In the genomic region with DNA sequence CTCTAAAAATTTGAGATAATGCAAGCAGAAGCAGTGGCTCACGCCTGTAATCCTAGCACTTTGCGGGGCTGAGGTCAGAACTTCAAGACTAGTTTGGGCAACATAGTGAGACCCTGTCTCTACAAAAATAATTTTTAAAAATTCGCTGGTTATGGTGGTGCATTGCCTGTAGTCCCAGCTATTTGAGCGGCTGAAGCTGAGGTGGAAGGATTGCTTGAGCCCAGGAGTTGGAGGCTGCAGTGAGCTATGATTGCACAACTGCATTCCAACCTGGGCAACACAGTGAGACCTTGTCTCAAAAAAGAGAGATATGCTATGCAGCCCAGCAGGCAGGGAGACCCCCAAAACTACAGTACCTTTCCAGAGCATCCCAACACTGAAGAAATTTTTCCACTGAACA, we compare ENCODE assay signal across 11 cellular contexts. TPM values are rescaled to one million over a fixed set of nuclear protein-coding genes. Genes with fewer than 3 reads are reported as not detected.
DNase-seq lines count a peak whose midpoint lies in the region; ATAC-seq and TF ChIP-seq lines count a peak whose summit lies in the region.
"Had no signal": no experiment of that assay in that cellular context is flagged by ENCODE, and none has a peak within 500 bp of the region (broad histone marks: within the 10 kb centered on the region; RNA-seq: fewer than 3 reads in every experiment).

No MANE protein-coding gene starts in this region.

- DNase-seq in activated naive CD4-positive, alpha-beta T cell (lab: John Stamatoyannopoulos, UW): no peak
- DNase-seq in activated B cell treated with CpG ODN at 0.5 μM for 24 hours (no peak), thoracic aorta (ENCODE audit: low spot score) (no peak), superior temporal gyrus (ENCODE audit: extremely low spot score) (no peak), SKM-1 treated with dmso at 0.1 percent for 144 hours (lab: John Stamatoyannopoulos, UW; ENCODE audit: unreplicated experiment) (no peak), NCI-H2107 treated with DMSO at 0.1 percent for 48 hours (lab: John Stamatoyannopoulos, UW; ENCODE audit: unreplicated experiment) (no peak)
- DNase-seq: aorta, COR-L47, Right ventricle myocardium superior had no signal

- H3K9ac ChIP-seq in iPS-15b (ENCODE audit: low read depth, low read length): no peak overlapping the region

- peak overlapping the region; percentile 95 for H3K4me3 Mint-ChIP-seq in activated naive CD4-positive, alpha-beta T cell treated with anti-CD3 and anti-CD28 coated beads, Interleukin-2, amount 50 U/mL, for 24 hours
- H3K4me3 Mint-ChIP-seq in activated B cell treated with CpG ODN at 0.5 μM for 24 hours: peak overlapping the region; percentile 52

- H3K9me3 Mint-ChIP-seq in activated naive CD4-positive, alpha-beta T cell treated with anti-CD3 and anti-CD28 coated beads, Interleukin-2, amount 50 U/mL, for 24 hours: no peaks in the 10 kb centered on the region
- H3K9me3 Mint-ChIP-seq in activated B cell treated with CpG ODN at 0.5 μM for 24 hours: no peaks in the 10 kb centered on the region

- H3K9me3 ChIP-seq in iPS-15b (ENCODE audit: control insufficient read depth, insufficient read depth, low read length) (no peaks in the 10 kb centered on the region), thoracic aorta (no peaks in the 10 kb centered on the region)

- H3K4me3 ChIP-seq in iPS-15b (ENCODE audit: low read depth, low read length) (peak overlapping the region; percentile 40), thoracic aorta (peak overlapping the region; percentile 38)

- no peak for TF ChIP-seq CTCF in activated B cell treated with CpG ODN at 0.5 μM for 24 hours (IDR thresholded peaks at IDR 0.05)
- no peak for TF ChIP-seq CTCF in thoracic aorta (IDR thresholded peaks at IDR 0.05)

- no peak overlapping the region for H3K27ac Mint-ChIP-seq in activated naive CD4-positive, alpha-beta T cell treated with anti-CD3 and anti-CD28 coated beads, Interleukin-2, amount 50 U/mL, for 24 hours
- H3K27ac Mint-ChIP-seq in activated B cell treated with CpG ODN at 0.5 μM for 24 hours: no peak overlapping the region

- H3K4me1 Mint-ChIP-seq in activated naive CD4-positive, alpha-beta T cell treated with anti-CD3 and anti-CD28 coated beads, Interleukin-2, amount 50 U/mL, for 24 hours: peaks cover 82% of the 10 kb centered on the region
- H3K4me1 Mint-ChIP-seq in activated B cell treated with CpG ODN at 0.5 μM for 24 hours: peaks cover 46% of the 10 kb centered on the region

- no peaks in the 10 kb centered on the region for H3K27me3 ChIP-seq in iPS-15b (ENCODE audit: control insufficient read depth, insufficient read depth, low read length)
- no peaks in the 10 kb centered on the region for H3K27me3 ChIP-seq in thoracic aorta (replicated peaks; ENCODE audit: insufficient read depth)

- CTCF ChIA-PET in activated B cell treated with CpG ODN at 0.5 μM for 24 hours (lab: Charles Lee): no interaction called here

- POLR2A ChIA-PET in activated B cell treated with CpG ODN at 0.5 μM for 24 hours (lab: Charles Lee): no interaction called here

- no peak for ATAC-seq in activated B cell treated with CpG ODN at 0.5 μM for 24 hours (ENCODE audit: low read depth)
- ATAC-seq in thoracic aorta (ENCODE audit: insufficient number of reproducible peaks, low FRiP score, low read depth): no peak

- H3K36me3 ChIP-seq in iPS-15b (ENCODE audit: control insufficient read depth, insufficient read depth, low read length): peaks cover 6% of the 10 kb centered on the region
- no peaks in the 10 kb centered on the region for H3K36me3 ChIP-seq in thoracic aorta

- intact Hi-C loops in activated B cell treated with CpG ODN at 0.5 μM for 24 hours (cut with micrococcal nuclease): loop anchor here (5.0 kb wide), 2 partner anchors 103 to 1887 kb away; partner anchors contain the start of gene CHORDC1

- H3K27me3 Mint-ChIP-seq in activated naive CD4-positive, alpha-beta T cell treated with anti-CD3 and anti-CD28 coated beads, Interleukin-2, amount 50 U/mL, for 24 hours: no peaks in the 10 kb centered on the region
- no peaks in the 10 kb centered on the region for H3K27me3 Mint-ChIP-seq in activated B cell treated with CpG ODN at 0.5 μM for 24 hours

- H3K27ac ChIP-seq in thoracic aorta: no peak overlapping the region

- H3K4me1 ChIP-seq in iPS-15b (ENCODE audit: control insufficient read depth, insufficient read depth, low read length) (peaks cover 7% of the 10 kb centered on the region), thoracic aorta (ENCODE audit: control insufficient read depth in 1 of 2, low read depth in 2 of 2) (peaks cover 5 to 12% of the 10 kb centered on the region in 2 donors)

- H3K36me3 Mint-ChIP-seq in activated naive CD4-positive, alpha-beta T cell treated with anti-CD3 and anti-CD28 coated beads, Interleukin-2, amount 50 U/mL, for 24 hours: peaks cover 24% of the 10 kb centered on the region
- H3K36me3 Mint-ChIP-seq in activated B cell treated with CpG ODN at 0.5 μM for 24 hours (ENCODE audit: low read depth): peaks cover 44% of the 10 kb centered on the region

RNA-seq across cellular contexts. Expression of gene CTSC, which starts 2.3 kb away (rescaled TPM):
- total RNA-seq in activated B cell treated with CpG ODN at 0.5 μM for 24 hours (30.6 and 31.2 TPM in 2 replicates), thoracic aorta (10 to 100 TPM; 49.0 to 91.1 TPM)
